9 cellular contexts compared by ENCODE assay signal in the genomic region with DNA sequence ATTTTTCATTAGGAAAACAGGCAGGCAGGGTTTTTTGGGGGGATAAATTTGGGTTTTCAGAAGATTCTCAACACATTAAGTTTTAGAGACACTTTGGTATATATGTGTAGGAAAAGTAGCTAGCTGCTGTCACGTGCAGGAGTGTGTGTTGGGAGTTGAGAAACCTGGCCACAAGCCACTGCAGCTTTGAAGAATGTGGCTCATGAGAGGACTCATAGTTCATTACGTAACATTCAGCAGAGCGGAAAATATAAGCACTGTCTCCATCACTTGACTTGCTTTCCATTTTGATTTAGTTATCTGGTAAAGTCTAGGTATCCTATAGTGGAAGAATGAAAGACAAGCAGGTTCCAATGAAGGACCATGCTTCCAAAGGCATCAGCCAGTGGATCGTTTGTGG. TPM values are rescaled to one million over a fixed set of nuclear protein-coding genes. Genes with fewer than 3 reads are reported as not detected.
DNase-seq lines count a peak whose midpoint lies in the region; ATAC-seq and TF ChIP-seq lines count a peak whose summit lies in the region.
"Had no signal": no experiment of that assay in that cellular context is flagged by ENCODE, and none has a peak within 500 bp of the region (broad histone marks: within the 10 kb centered on the region; RNA-seq: fewer than 3 reads in every experiment).

No MANE protein-coding gene starts in this region.

- no peaks in the 10 kb centered on the region for H3K9me3 Mint-ChIP-seq in activated CD8-positive, alpha-beta T cell treated with anti-CD3 and anti-CD28 coated beads for 36 hours
- H3K9me3 Mint-ChIP-seq: central memory CD8-positive, alpha-beta T cell had no signal

- POLR2A ChIA-PET in activated CD8-positive, alpha-beta T cell treated with anti-CD3 and anti-CD28 coated beads for 36 hours (lab: Charles Lee), result no interaction called here

- DNase-seq in CD1c-positive myeloid dendritic cell (ENCODE audit: extremely low spot score) (peak; percentile 15), cardiac muscle cell (ENCODE audit: low read depth in 1 of 2, low spot score in 1 of 2) (peak in 1 of 2 donors; percentile 94), NCI-H526 (lab: John Stamatoyannopoulos, UW) (no peak), HAP-1 (ENCODE audit: low spot score in 2 of 2) (no peak)
- DNase-seq in activated CD8-positive, alpha-beta T cell treated with anti-CD3 and anti-CD28 coated beads for 36 hours, result peak; percentile 69
- peak; percentile 8 to 9 for DNase-seq in stimulated activated CD4-positive, alpha-beta T cell treated with anti-CD3 and anti-CD28 coated beads, Interleukin-15, amount 100 ng/mL, for 48 hours (ENCODE audit: low read depth in 2 of 2)

- no peaks in the 10 kb centered on the region for H3K36me3 Mint-ChIP-seq in activated CD8-positive, alpha-beta T cell treated with anti-CD3 and anti-CD28 coated beads for 36 hours (ENCODE audit: low read depth)

- no peak overlapping the region for H3K4me3 ChIP-seq in cardiac muscle cell
- no peak overlapping the region for H3K4me3 ChIP-seq in HAP-1

- ATAC-seq in HG03342 (IDR thresholded peaks at IDR 0.05; ENCODE audit: unreplicated experiment) (peak; percentile 49), GM18517 (IDR thresholded peaks at IDR 0.05; ENCODE audit: unreplicated experiment) (no peak)
- peak; percentile 50 for ATAC-seq in activated CD8-positive, alpha-beta T cell treated with anti-CD3 and anti-CD28 coated beads for 36 hours

- in situ Hi-C loops in HAP-1 (cut with MboI; ENCODE audit: low sequenced_read_pairs), result loop anchor here (25.0 kb wide), 1 partner anchor 386 kb away; no protein-coding TSS in a partner anchor

- no peaks in the 10 kb centered on the region for H3K27me3 Mint-ChIP-seq in activated CD8-positive, alpha-beta T cell treated with anti-CD3 and anti-CD28 coated beads for 36 hours

- H3K27ac Mint-ChIP-seq in activated CD8-positive, alpha-beta T cell treated with anti-CD3 and anti-CD28 coated beads for 36 hours, result peak overlapping the region; percentile 66

- CTCF ChIA-PET in activated CD8-positive, alpha-beta T cell treated with anti-CD3 and anti-CD28 coated beads for 36 hours (lab: Charles Lee), result interaction anchor here (0.9 to 5.6 kb wide), 5 partner anchors 64 to 291 kb away, joined by 3 to 31 read pairs (median 4); a partner anchor contains a TSS

- H3K4me1 Mint-ChIP-seq in activated CD8-positive, alpha-beta T cell treated with anti-CD3 and anti-CD28 coated beads for 36 hours (ENCODE audit: low read depth), result peaks cover 36% of the 10 kb centered on the region

- intact Hi-C loops in activated CD8-positive, alpha-beta T cell treated with anti-CD3 and anti-CD28 coated beads for 36 hours (cut with micrococcal nuclease), result no loop called here

- H3K27ac ChIP-seq in cardiac muscle cell, result peak overlapping the region; percentile 3

- no peak for TF ChIP-seq CTCF in activated CD8-positive, alpha-beta T cell treated with anti-CD3 and anti-CD28 coated beads for 36 hours (IDR thresholded peaks at IDR 0.05)
- TF ChIP-seq CTCF in cardiac muscle cell (IDR thresholded peaks at IDR 0.05; ENCODE audit: low read depth, low read length), result no peak

- H3K9me3 ChIP-seq in cardiac muscle cell (ENCODE audit: low read depth) (no peaks in the 10 kb centered on the region), HAP-1 (no peaks in the 10 kb centered on the region)

- H3K4me1 ChIP-seq in cardiac muscle cell (ENCODE audit: low read depth) (peaks cover 39% of the 10 kb centered on the region), HAP-1 (no peaks in the 10 kb centered on the region)

- H3K27me3 ChIP-seq in cardiac muscle cell (no peaks in the 10 kb centered on the region), HAP-1 (ENCODE audit: low read depth) (no peaks in the 10 kb centered on the region)

- H3K4me3 Mint-ChIP-seq in activated CD8-positive, alpha-beta T cell treated with anti-CD3 and anti-CD28 coated beads for 36 hours, result no peak overlapping the region
- H3K4me3 Mint-ChIP-seq: central memory CD8-positive, alpha-beta T cell had no signal

- H3K36me3 ChIP-seq in cardiac muscle cell, result no peaks in the 10 kb centered on the region
- no peaks in the 10 kb centered on the region for H3K36me3 ChIP-seq in HAP-1 (replicated peaks)

RNA-seq across cellular contexts. Expression of a gene that starts 31.2 kb away (rescaled TPM):
- 10 to 100 TPM; 39.7 to 42.4 TPM for total RNA-seq in activated CD8-positive, alpha-beta T cell treated with anti-CD3 and anti-CD28 coated beads for 36 hours
- 12.4 and 13.5 TPM in 2 replicates for total RNA-seq in cardiac muscle cell
- polyA plus RNA-seq in cardiac muscle cell, result 24.9 and 29.7 TPM in 2 replicates

Comparison
In these comparisons a context has a peak if more than half of its experiments do, and no peak if none do; other contexts are left out.
1. DNase-seq: peak in CD1c-positive myeloid dendritic cell (single experiment), activated CD8-positive, alpha-beta T cell treated with anti-CD3 and anti-CD28 coated beads for 36 hours (single experiment) and stimulated activated CD4-positive, alpha-beta T cell treated with anti-CD3 and anti-CD28 coated beads, Interleukin-15, amount 100 ng/mL, for 48 hours (2 of 2); none in NCI-H526 (0 of 2) and HAP-1 (0 of 2).